ENCODE assay signal across 8 cellular contexts in the genomic region with DNA sequence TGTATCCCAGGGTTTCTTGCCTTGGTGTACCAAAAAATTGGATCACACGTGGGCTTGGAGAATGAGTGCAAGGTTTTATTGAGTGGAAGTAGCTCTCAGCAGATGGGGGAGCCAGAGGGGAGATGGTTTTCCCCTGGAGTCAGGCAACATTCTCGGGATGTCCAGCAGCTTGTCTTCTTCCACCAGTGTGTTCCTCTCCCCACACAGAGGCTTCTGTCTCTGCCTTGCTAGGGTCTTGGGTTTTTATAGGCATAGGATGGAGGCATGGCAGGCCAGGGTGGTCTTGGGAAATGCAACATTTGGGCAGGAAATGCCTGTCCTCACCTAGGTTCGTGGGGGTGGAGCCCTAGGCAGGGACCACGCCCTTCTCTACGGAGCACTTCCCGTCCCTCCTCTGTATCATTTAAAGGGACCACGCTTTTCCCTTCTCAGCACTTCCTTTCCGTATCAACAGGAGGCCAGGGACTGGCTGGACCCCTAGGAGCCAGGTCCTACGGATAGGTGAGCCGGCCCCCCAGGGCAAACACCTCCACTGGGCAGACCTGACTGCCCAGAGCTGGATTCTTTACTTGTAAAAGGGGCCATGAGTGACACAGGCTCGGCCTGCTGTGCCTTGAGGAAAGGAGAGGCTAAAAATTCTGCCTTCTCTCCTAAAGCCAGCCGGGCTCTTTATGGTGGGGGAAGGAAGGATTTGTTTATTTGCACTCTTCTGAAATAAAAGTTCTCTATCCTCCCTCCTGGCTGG. TPM values are rescaled to one million over a fixed set of nuclear protein-coding genes. Genes with fewer than 3 reads are reported as not detected.
DNase-seq lines count a peak whose midpoint lies in the region; ATAC-seq and TF ChIP-seq lines count a peak whose summit lies in the region.

No MANE protein-coding gene starts in this region.

- peaks cover 0 to 2% of the 10 kb centered on the region in 2 donors for H3K4me1 ChIP-seq in aorta (ENCODE audit: control insufficient read depth in 1 of 2, insufficient read depth in 2 of 2, low read length in 2 of 2)

- DNase-seq in ELF-1 (ENCODE audit: low read depth, low spot score) (peak; percentile 78), RPMI7951 (ENCODE audit: low read depth) (peak; percentile 48), glutamatergic neuron (no peak), pulmonary artery endothelial cell (ENCODE audit: low read depth, low spot score) (peak; percentile 24), aorta (peak; percentile 68 to 87), amniotic stem cell (lab: John Stamatoyannopoulos, UW) (no peak)

- H3K4me3 Mint-ChIP-seq in activated T-helper 17 cell treated with anti-CD3 and anti-CD28 coated beads, Interleukin-2, amount 50 U/mL, for 72 hours, result peak overlapping the region; percentile 87
- peak overlapping the region; percentile 23 for H3K4me3 Mint-ChIP-seq in glutamatergic neuron (ENCODE audit: unreplicated experiment)

- H3K36me3 Mint-ChIP-seq in activated T-helper 17 cell treated with anti-CD3 and anti-CD28 coated beads, Interleukin-2, amount 50 U/mL, for 72 hours (ENCODE audit: low read depth), result no peaks in the 10 kb centered on the region
- H3K36me3 Mint-ChIP-seq in glutamatergic neuron (ENCODE audit: unreplicated experiment), result no peaks in the 10 kb centered on the region

- intact Hi-C loops in aorta (cut with DNase I), result no loop called here

- H3K4me3 ChIP-seq in aorta (ENCODE audit: low read length in 2 of 2), result no peak overlapping the region

- H3K27me3 ChIP-seq in aorta (ENCODE audit: control insufficient read depth in 1 of 2, insufficient read depth in 2 of 2, low read length in 1 of 2), result no peaks in the 10 kb centered on the region

- TF ChIP-seq CTCF in glutamatergic neuron (IDR thresholded peaks at IDR 0.05; ENCODE audit: partially characterized antibody, unreplicated experiment), result no peak

- H3K27ac Mint-ChIP-seq in activated T-helper 17 cell treated with anti-CD3 and anti-CD28 coated beads, Interleukin-2, amount 50 U/mL, for 72 hours, result peak overlapping the region; percentile 96
- peak overlapping the region; percentile 79 for H3K27ac Mint-ChIP-seq in glutamatergic neuron (ENCODE audit: unreplicated experiment)

- 65 to 74% methylated on average over 12 of the region's 12 CpGs for WGBS in aorta, 2 donors

- no peaks in the 10 kb centered on the region for H3K9me3 Mint-ChIP-seq in activated T-helper 17 cell treated with anti-CD3 and anti-CD28 coated beads, Interleukin-2, amount 50 U/mL, for 72 hours
- H3K9me3 Mint-ChIP-seq in glutamatergic neuron (ENCODE audit: unreplicated experiment), result peaks cover 5% of the 10 kb centered on the region

- ATAC-seq in HG02610 (IDR thresholded peaks at IDR 0.05; ENCODE audit: unreplicated experiment), result peak; percentile 73
- ATAC-seq in activated T-helper 17 cell treated with anti-CD3 and anti-CD28 coated beads, Interleukin-2, amount 50 U/mL, for 72 hours (replicated peaks), result peak; percentile 94
- peak; percentile 67 for ATAC-seq in aorta (ENCODE audit: low FRiP score)

- peaks cover 6% of the 10 kb centered on the region for H3K4me1 Mint-ChIP-seq in activated T-helper 17 cell treated with anti-CD3 and anti-CD28 coated beads, Interleukin-2, amount 50 U/mL, for 72 hours
- peaks cover 24% of the 10 kb centered on the region for H3K4me1 Mint-ChIP-seq in glutamatergic neuron (ENCODE audit: low read depth, unreplicated experiment)

- no peaks in the 10 kb centered on the region for H3K27me3 Mint-ChIP-seq in activated T-helper 17 cell treated with anti-CD3 and anti-CD28 coated beads, Interleukin-2, amount 50 U/mL, for 72 hours
- H3K27me3 Mint-ChIP-seq in glutamatergic neuron (ENCODE audit: unreplicated experiment), result peaks cover 12% of the 10 kb centered on the region

- H3K9me3 ChIP-seq in aorta (ENCODE audit: control insufficient read depth, low read length), result no peaks in the 10 kb centered on the region

- no peaks in the 10 kb centered on the region for H3K36me3 ChIP-seq in aorta (ENCODE audit: control insufficient read depth in 1 of 2, insufficient read depth in 2 of 2, low read length in 1 of 2)

- H3K27ac ChIP-seq in aorta (ENCODE audit: low read depth in 1 of 2, low read length in 2 of 2), result no peak overlapping the region

RNA-seq across cellular contexts. Expression of a gene that starts 55.3 kb away (rescaled TPM):
- total RNA-seq in RPMI7951 (2014; rRNA removed; shearing (Covaris generic)), result 0.68 TPM in 1 of 2 replicates, not detected in the other
- total RNA-seq in activated T-helper 17 cell treated with anti-CD3 and anti-CD28 coated beads, Interleukin-2, amount 50 U/mL, for 72 hours, result under 1 TPM; 0.32 to 0.77 TPM
- 0.54 TPM for total RNA-seq in glutamatergic neuron (ENCODE audit: unreplicated experiment)
- 4.5 and 10.0 TPM in 2 replicates for total RNA-seq in pulmonary artery endothelial cell
- 1 to 10 TPM in 1 of 2 donors, under 1 TPM in 1; 0.78 to 4.0 TPM for total RNA-seq in aorta
- not detected for polyA plus RNA-seq in aorta

Comparison
In these comparisons a context has a peak if more than half of its experiments do, and no peak if none do; other contexts are left out.
1. DNase-seq: peak in ELF-1 (single experiment), RPMI7951 (single experiment), pulmonary artery endothelial cell (single experiment) and aorta (2 of 2); none in glutamatergic neuron (single experiment) and amniotic stem cell (single experiment).
2. Peak in every context shown above with its lines, with median percentiles within 50 percentile points of each other: ATAC-seq.